1 cellular context compared by ENCODE assay signal in the genomic region with DNA sequence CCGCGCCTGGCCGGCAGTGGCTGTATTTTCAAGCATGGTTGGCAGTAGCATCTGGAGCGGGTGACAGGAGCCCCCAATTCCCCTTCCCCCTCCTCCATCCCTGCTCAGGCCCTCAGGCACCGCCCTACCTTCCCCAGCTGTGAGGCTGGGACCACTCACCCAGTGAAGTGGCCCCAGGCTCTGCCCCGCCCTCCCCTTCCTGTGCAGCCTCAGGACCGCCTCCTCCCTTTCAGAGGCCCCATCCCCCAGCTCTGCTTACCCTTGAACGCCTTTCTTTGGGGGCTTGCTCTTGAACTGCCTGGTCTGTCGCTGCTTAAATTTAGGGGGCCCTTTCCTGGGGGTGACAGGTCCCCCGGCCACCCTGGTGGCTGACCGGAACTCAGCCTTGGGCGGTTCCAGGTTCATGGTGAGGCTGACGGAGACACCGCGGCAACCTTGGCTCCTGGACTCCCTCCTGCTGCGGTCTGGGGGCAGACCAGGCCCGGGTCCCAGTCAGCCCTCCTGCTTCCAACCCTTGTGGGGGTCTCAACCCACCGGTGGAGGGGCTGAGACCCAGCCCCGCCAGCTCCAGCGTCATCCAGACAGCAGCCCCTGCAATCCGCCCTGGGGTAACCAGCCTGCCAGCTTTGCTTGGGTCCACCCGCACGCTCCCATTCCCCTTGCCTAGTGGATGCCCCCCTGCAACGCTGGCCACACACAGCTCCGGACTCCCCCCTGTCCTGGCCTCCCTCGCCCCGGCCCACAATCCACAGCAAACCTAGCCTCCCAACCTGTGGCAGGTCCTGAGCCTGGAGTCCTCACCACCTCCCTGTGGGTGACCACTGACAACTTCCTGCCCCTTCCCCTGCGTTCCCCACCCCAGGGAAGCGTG.
TF ChIP-seq lines count a peak whose summit lies in the region.

No MANE protein-coding gene starts in this region.

TF ChIP-seq in GM12878, 131 proteins besides CTCF, POLR2A, EP300 and RAD21:
- TF ChIP-seq ETV6 (conservative IDR thresholded peaks at IDR 0.05 in 1 of 2, IDR thresholded peaks at IDR 0.05 in 1 of 2; ENCODE audit: borderline replicate concordance in 1 of 2, low read depth in 1 of 2) (no peak), LARP7 (IDR thresholded peaks at IDR 0.05) (peak; percentile 26; the same call in 1 of the 2 replicates)
